10 cellular contexts compared by ENCODE assay signal in genomic region chr3:160169139-160169830, GRCh38. TPM values are rescaled to one million over a fixed set of nuclear protein-coding genes. Genes with fewer than 3 reads are reported as not detected.
DNase-seq lines count a peak whose midpoint lies in the region; ATAC-seq and TF ChIP-seq lines count a peak whose summit lies in the region.
"Had no signal": no experiment of that assay in that cellular context is flagged by ENCODE, and none has a peak within 500 bp of the region (broad histone marks: within the 10 kb centered on the region; RNA-seq: fewer than 3 reads in every experiment).

No MANE protein-coding gene starts in this region.

- no peak overlapping the region for H3K4me3 ChIP-seq in aorta (ENCODE audit: low read length in 2 of 2)
- H3K4me3 ChIP-seq: skin epidermis had no signal

- TF ChIP-seq CTCF in RWPE1 (conservative IDR thresholded peaks at IDR 0.05; ENCODE audit: low read depth): no peak

- H3K27ac ChIP-seq in RWPE1 (no peak overlapping the region), aorta (ENCODE audit: low read depth in 1 of 2, low read length in 2 of 2) (no peak overlapping the region)

- H3K9me3 ChIP-seq in aorta (ENCODE audit: control insufficient read depth, low read length): no peaks in the 10 kb centered on the region

- CTCF ChIA-PET in RWPE1 (lab: Yijun Ruan, JAX): no interaction called here

- WGBS in aorta, 2 donors: 69 to 76% methylated on average over 7 of the region's 7 CpGs

- DNase-seq in ELR (ENCODE audit: low read depth): peak; percentile 89
- DNase-seq in RWPE1 (ENCODE audit: low spot score): peak; percentile 25
- DNase-seq in fibroblast of gingiva (ENCODE audit: low read depth): peak; percentile 34
- DNase-seq in renal cortical epithelial cell (ENCODE audit: low read depth): peak; percentile 89
- no peak for DNase-seq in aorta
- DNase-seq: NCI-H748 treated with DMSO at 0.1 percent for 48 hours had no signal

- no peaks in the 10 kb centered on the region for H3K4me1 ChIP-seq in aorta (ENCODE audit: control insufficient read depth in 1 of 2, insufficient read depth in 2 of 2, low read length in 2 of 2)

- POLR2A ChIA-PET in RWPE1 (lab: Yijun Ruan, JAX; ENCODE audit: low non-redundant PET): no interaction called here

- ATAC-seq in GM18867 (IDR thresholded peaks at IDR 0.05; ENCODE audit: unreplicated experiment): no peak
- ATAC-seq in GM21515 (IDR thresholded peaks at IDR 0.05; ENCODE audit: unreplicated experiment): no peak
- ATAC-seq in HG02798 (IDR thresholded peaks at IDR 0.05; ENCODE audit: poor library complexity, unreplicated experiment): no peak
- no peak for ATAC-seq in aorta (ENCODE audit: low FRiP score)

- intact Hi-C loops in aorta (cut with DNase I): loop anchor here in 1 of 2 donors (10.0 kb wide), 1 partner anchor 246 kb away; no protein-coding TSS in a partner anchor

- H3K27me3 ChIP-seq in aorta (ENCODE audit: control insufficient read depth in 1 of 2, insufficient read depth in 2 of 2, low read length in 1 of 2): no peaks in the 10 kb centered on the region

- no peaks in the 10 kb centered on the region for H3K36me3 ChIP-seq in aorta (ENCODE audit: control insufficient read depth in 1 of 2, insufficient read depth in 2 of 2, low read length in 1 of 2)

RNA-seq across cellular contexts. Expression of gene C3orf80, which starts 55.9 kb away (rescaled TPM):
- not detected in 2 replicates for total RNA-seq in renal cortical epithelial cell
- 1 to 10 TPM in 1 of 2 donors, under 1 TPM in 1; 0.49 to 1.1 TPM for total RNA-seq in aorta
- under 1 TPM; 0.13 to 0.41 TPM for polyA plus RNA-seq in aorta

Comparison
In these comparisons a context has a peak if more than half of its experiments do, and no peak if none do; other contexts are left out.
1. DNase-seq: peak in ELR (single experiment), RWPE1 (single experiment), fibroblast of gingiva (single experiment) and renal cortical epithelial cell (single experiment); none in aorta (0 of 2).